ENCODE assay signal across 8 cellular contexts in the genomic region with DNA sequence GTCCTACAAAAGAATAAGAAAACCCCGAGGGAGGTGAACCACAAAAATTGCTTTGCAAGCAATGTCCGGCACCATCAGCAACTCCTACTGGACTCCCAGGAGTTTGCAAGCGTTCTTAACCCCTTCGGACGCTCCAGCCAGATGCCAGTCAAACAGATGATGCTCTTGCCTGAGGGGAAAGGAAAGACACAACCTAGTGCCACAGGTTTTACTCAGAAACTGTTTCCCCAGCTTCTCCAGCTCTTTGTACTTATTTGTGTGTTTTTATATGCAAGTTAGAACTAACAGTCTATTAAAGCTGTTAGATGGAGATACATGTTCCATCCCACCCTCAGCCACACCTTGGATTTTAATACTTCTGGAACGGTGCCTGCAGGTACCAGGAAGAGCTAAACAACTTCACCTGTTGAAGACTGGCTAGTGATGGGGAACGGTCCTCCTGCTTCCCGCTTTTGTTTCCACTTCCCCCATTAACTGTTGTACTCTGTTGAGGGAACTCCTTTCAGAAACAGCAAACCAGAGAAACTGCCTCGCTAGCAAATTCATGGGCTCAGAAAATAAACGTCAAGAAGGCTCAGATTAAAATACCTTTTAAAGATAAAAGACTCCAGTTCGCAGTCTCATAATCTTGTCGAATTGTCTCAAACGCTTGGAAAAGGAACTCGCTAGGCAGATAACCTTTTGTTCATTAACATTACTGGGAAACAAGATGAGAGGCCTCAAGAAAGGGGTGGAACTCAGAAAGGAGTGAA. TPM values are rescaled to one million over a fixed set of nuclear protein-coding genes. Genes with fewer than 3 reads are reported as not detected.
DNase-seq lines count a peak whose midpoint lies in the region; ATAC-seq and TF ChIP-seq lines count a peak whose summit lies in the region.

No MANE protein-coding gene starts in this region.

- H3K27ac ChIP-seq in hepatocyte (peak overlapping the region; percentile 99), psoas muscle (peak overlapping the region; percentile 99)

- intact Hi-C loops in psoas muscle (cut with DNase I): loop anchor here (5.0 to 10.0 kb wide), 3 partner anchors 35 to 77 kb away; no protein-coding TSS in a partner anchor

- H3K4me1 ChIP-seq in hepatocyte (ENCODE audit: insufficient read depth) (peaks cover 12% of the 10 kb centered on the region), psoas muscle (peaks cover 18% of the 10 kb centered on the region)

- peaks cover 23% of the 10 kb centered on the region for H4K20me1 ChIP-seq in hepatocyte (ENCODE audit: insufficient read depth, poor library complexity, severe bottlenecking)

- 3% methylated on average over 14 of the region's 14 CpGs for WGBS in hepatocyte (ENCODE audit: low lambda C conversion rate, missing lambda C conversion rate)
- 8 to 11% (median 8%) methylated on average over 14 of the region's 14 CpGs for WGBS in psoas muscle, 3 donors

- DNase-seq in activated effector memory CD4-positive, alpha-beta T cell treated with anti-CD3 and anti-CD28 coated beads, Interleukin-2, amount 50 U/mL, for 16 hours: peak; percentile 61
- no peak for DNase-seq in activated effector memory CD4-positive, alpha-beta T cell treated with Interleukin-2 at 50 U/mL for 16 hours
- peak; percentile 47 for DNase-seq in NCI-H345 (lab: John Stamatoyannopoulos, UW)
- peak; percentile 60 for DNase-seq in astrocyte of the cerebellum (ENCODE audit: low read depth)
- peak; percentile 77 for DNase-seq in hepatocyte (ENCODE audit: low spot score)
- DNase-seq in psoas muscle: peak in 1 of 2 donors; percentile 44
- no peak for DNase-seq in activated gamma-delta T cell treated with Interleukin-2 at 50 U/mL for 16 hours

- H3K9me3 ChIP-seq in hepatocyte (ENCODE audit: low read depth) (no peaks in the 10 kb centered on the region), psoas muscle (no peaks in the 10 kb centered on the region)

- H2AFZ ChIP-seq in hepatocyte: peak overlapping the region; percentile 87

- ATAC-seq in psoas muscle: peak; percentile 66 to 83 (median 71)
- no peak for ATAC-seq in HG03520 (IDR thresholded peaks at IDR 0.05; ENCODE audit: unreplicated experiment)

- H3K36me3 ChIP-seq in hepatocyte (replicated peaks; ENCODE audit: insufficient read depth, low read depth) (no peaks in the 10 kb centered on the region), psoas muscle (ENCODE audit: insufficient read depth in 1 of 2, low read depth in 1 of 2) (peaks cover 0 to 14% of the 10 kb centered on the region in 2 donors)

- H3K79me2 ChIP-seq in hepatocyte: peaks cover 35% of the 10 kb centered on the region

- TF ChIP-seq CTCF in astrocyte of the cerebellum (IDR thresholded peaks at IDR 0.05; ENCODE audit: low read depth, low read length, missing control alignments) (peak; percentile 52), hepatocyte (IDR thresholded peaks at IDR 0.05; ENCODE audit: poor library complexity) (peak; percentile 43), psoas muscle (IDR thresholded peaks at IDR 0.05) (peak; percentile 47)

- H3K27me3 ChIP-seq in hepatocyte: no peaks in the 10 kb centered on the region
- no peaks in the 10 kb centered on the region for H3K27me3 ChIP-seq in psoas muscle (ENCODE audit: insufficient read depth in 3 of 3, low read length in 2 of 3)

- in situ Hi-C loops in astrocyte of the cerebellum (cut with HindIII; ENCODE audit: low sequenced_read_pairs): no loop called here

- peak overlapping the region; percentile 57 for H3K4me3 ChIP-seq in astrocyte of the cerebellum (ENCODE audit: low read depth, low read length)
- H3K4me3 ChIP-seq in hepatocyte: peak overlapping the region; percentile 76
- peak overlapping the region; percentile 96 for H3K4me3 ChIP-seq in psoas muscle

- no peaks in the 10 kb centered on the region for H3K9me2 ChIP-seq in hepatocyte (replicated peaks; ENCODE audit: insufficient read depth)

- peak overlapping the region; percentile 93 for H3K4me2 ChIP-seq in hepatocyte

RNA-seq across cellular contexts. Expression of gene FERMT2, which starts 1.1 kb away (rescaled TPM):
- total RNA-seq in hepatocyte (82.1 and 95.4 TPM in 2 replicates), psoas muscle (100 to 1,000 TPM in 1 of 4 donors, 10 to 100 TPM in 3; 57.5 to 104 (median 78.9) TPM)
- polyA plus RNA-seq in hepatocyte (38.6 and 45.9 TPM in 2 replicates), psoas muscle (100 to 1,000 TPM in 1 of 3 donors, 10 to 100 TPM in 2; 36.6 to 219 (median 40.8) TPM)

Comparison
In these comparisons a context has a peak if more than half of its experiments do, and no peak if none do; other contexts are left out.
1. DNase-seq: peak in activated effector memory CD4-positive, alpha-beta T cell treated with anti-CD3 and anti-CD28 coated beads, Interleukin-2, amount 50 U/mL, for 16 hours (single experiment), NCI-H345 (single experiment), astrocyte of the cerebellum (single experiment) and hepatocyte (single experiment); none in activated effector memory CD4-positive, alpha-beta T cell treated with Interleukin-2 at 50 U/mL for 16 hours (single experiment) and activated gamma-delta T cell treated with Interleukin-2 at 50 U/mL for 16 hours (single experiment).
2. Peak in every context shown above with its lines, with median percentiles within 50 percentile points of each other: H3K4me3 ChIP-seq and CTCF ChIP-seq.